Comparison of ENCODE assay signal across 13 cellular contexts in genomic region chr12:88558341-88558867, GRCh38. TPM values are rescaled to one million over a fixed set of nuclear protein-coding genes. Genes with fewer than 3 reads are reported as not detected.
"Had no signal": no experiment of that assay in that cellular context is flagged by ENCODE, and none has a peak within 500 bp of the region (broad histone marks: within the 10 kb centered on the region; RNA-seq: fewer than 3 reads in every experiment).

No MANE protein-coding gene starts in this region.

- DNase-seq: activated CD4-positive, CD25-positive, alpha-beta regulatory T cell; activated naive CD4-positive, alpha-beta T cell treated with anti-CD3 and anti-CD28 coated beads, Interleukin-2, amount 50 U/mL, for 16 hours; activated T-cell treated with anti-CD3 and anti-CD28 coated beads, Interleukin-2, amount 50 U/mL, for 1 hour; adrenal gland; cerebellar nuclear complex; dermis blood vessel endothelial cell; heart left ventricle; islet precursor cell; naive thymus-derived CD4-positive, alpha-beta T cell; T-helper 17 cell had no signal

- FAIRE-seq: TTC549 had no signal

- H3K27ac ChIP-seq: adrenal gland, vagina had no signal

- H3K4me3 ChIP-seq: adrenal gland, heart left ventricle, skin epidermis, vagina had no signal

- H3K27me3 ChIP-seq: adrenal gland, heart left ventricle, vagina had no signal

- H3K36me3 ChIP-seq: adrenal gland, heart left ventricle, vagina had no signal

- ATAC-seq: heart left ventricle; naive thymus-derived CD4-positive, alpha-beta T cell; T-helper 17 cell had no signal

- H3K9me3 ChIP-seq: adrenal gland, heart left ventricle, vagina had no signal

RNA-seq across cellular contexts. Expression of gene KITLG, which starts 21.9 kb away (rescaled TPM):
- polyA plus RNA-seq: naive thymus-derived CD4-positive, alpha-beta T cell had no signal
